ENCODE assay signal across 31 cellular contexts in genomic region chr9:6658628-6659353, GRCh38. TPM values are rescaled to one million over a fixed set of nuclear protein-coding genes. Genes with fewer than 3 reads are reported as not detected.
"Had no signal": no experiment of that assay in that cellular context is flagged by ENCODE, and none has a peak within 500 bp of the region (broad histone marks: within the 10 kb centered on the region; RNA-seq: fewer than 3 reads in every experiment).

No MANE protein-coding gene starts in this region.

- H3K36me3 Mint-ChIP-seq: activated CD8-positive, alpha-beta memory T cell treated with anti-CD3 and anti-CD28 coated beads, Interleukin-2, amount 10 ng/mL, durations not matched to agents 7 days and 5 days; activated naive CD4-positive, alpha-beta T cell treated with anti-CD3 and anti-CD28 coated beads, Interleukin-2, amount 10 ng/mL, durations not matched to agents 7 days and 5 days; activated naive CD8-positive, alpha-beta T cell had no signal

- H3K27ac Mint-ChIP-seq: activated B cell treated with CpG ODN at 0.5 μM for 24 hours; activated CD8-positive, alpha-beta memory T cell treated with anti-CD3 and anti-CD28 coated beads, Interleukin-2, amount 10 ng/mL, durations not matched to agents 7 days and 5 days; activated CD8-positive, alpha-beta T cell treated with anti-CD3 and anti-CD28 coated beads, Interleukin-2, amount 10 ng/mL, durations not matched to agents 7 days and 5 days; activated naive CD4-positive, alpha-beta T cell treated with anti-CD3 and anti-CD28 coated beads, Interleukin-2, amount 10 ng/mL, durations not matched to agents 7 days and 5 days; activated naive CD8-positive, alpha-beta T cell; activated T-cell treated with anti-CD3 and anti-CD28 coated beads, Interleukin-2, amount 50 U/mL, for 24 hours; activated T-cell treated with anti-CD3 and anti-CD28 coated beads, Interleukin-2, amount 50 U/mL, for 72 hours; dendritic cell treated with granulocyte-macrophage colony-stimulating factor and Interleukin-4, amounts not matched to agents 40 ng/mL and 50 ng/mL, for 4 days; endodermal cell had no signal

- H3K4me3 ChIP-seq: coronary artery, dorsolateral prefrontal cortex, esophagus muscularis mucosa, gastrocnemius medialis, heart left ventricle had no signal

- H3K4me1 ChIP-seq: esophagus muscularis mucosa, foreskin keratinocyte, gastrocnemius medialis, heart left ventricle had no signal

- H3K27ac ChIP-seq: brain microvascular endothelial cell, coronary artery, dorsolateral prefrontal cortex, esophagus muscularis mucosa, foreskin keratinocyte, gastrocnemius medialis, heart left ventricle had no signal

- DNase-seq: activated B cell treated with CpG ODN at 0.5 μM for 24 hours; activated CD4-positive, alpha-beta T cell treated with anti-CD3 and anti-CD28 coated beads for 48 hours; activated CD4-positive, alpha-beta T cell treated with anti-CD3 and anti-CD28 coated beads, Interleukin-2, amount 50 U/mL, for 1 hour; activated CD4-positive, alpha-beta T cell treated with anti-CD3 and anti-CD28 coated beads, Interleukin-2, amount 50 U/mL, for 48 hours; activated CD8-positive, alpha-beta memory T cell treated with anti-CD3 and anti-CD28 coated beads, Interleukin-2, amount 10 ng/mL, durations not matched to agents 7 days and 5 days; activated CD8-positive, alpha-beta memory T cell treated with anti-CD3 and anti-CD28 coated beads, Interleukin-2, amount 50 U/mL, for 4 hours; activated CD8-positive, alpha-beta T cell treated with anti-CD3 and anti-CD28 coated beads, Interleukin-2, amount 10 ng/mL, durations not matched to agents 7 days and 5 days; activated gamma-delta T cell; activated naive CD4-positive, alpha-beta T cell; activated naive CD4-positive, alpha-beta T cell treated with anti-CD3 and anti-CD28 coated beads, Interleukin-2, amount 10 ng/mL, durations not matched to agents 7 days and 5 days; activated T-cell treated with anti-CD3 and anti-CD28 coated beads, Interleukin-2, amount 50 U/mL, for 24 hours; activated T-cell treated with anti-CD3 and anti-CD28 coated beads, Interleukin-2, amount 50 U/mL, for 72 hours; amniotic stem cell; anterior cingulate cortex; brain microvascular endothelial cell; dorsolateral prefrontal cortex; effector memory CD4-positive, alpha-beta T cell; endodermal cell; erythroblast; foreskin keratinocyte; gastrocnemius medialis; heart left ventricle; T-helper 2 cell had no signal

- H3K27me3 ChIP-seq: brain microvascular endothelial cell, dorsolateral prefrontal cortex, gastrocnemius medialis had no signal

- H3K9me3 ChIP-seq: esophagus muscularis mucosa, gastrocnemius medialis, heart left ventricle had no signal

- H3K9me3 Mint-ChIP-seq: activated B cell treated with CpG ODN at 0.5 μM for 24 hours; activated naive CD4-positive, alpha-beta T cell treated with anti-CD3 and anti-CD28 coated beads, Interleukin-2, amount 10 ng/mL, durations not matched to agents 7 days and 5 days; activated T-cell treated with anti-CD3 and anti-CD28 coated beads, Interleukin-2, amount 50 U/mL, for 24 hours; activated T-cell treated with anti-CD3 and anti-CD28 coated beads, Interleukin-2, amount 50 U/mL, for 72 hours; central memory CD8-positive, alpha-beta T cell; dendritic cell treated with granulocyte-macrophage colony-stimulating factor and Interleukin-4, amounts not matched to agents 40 ng/mL and 50 ng/mL, for 4 days had no signal

- ATAC-seq: activated CD4-positive, CD25-positive, alpha-beta regulatory T cell treated with anti-CD3 and anti-CD28 coated beads, Interleukin-2, amount 50 U/mL, for 24 hours; activated CD8-positive, alpha-beta memory T cell treated with anti-CD3 and anti-CD28 coated beads, Interleukin-2, amount 10 ng/mL, durations not matched to agents 7 days and 5 days; activated CD8-positive, alpha-beta T cell treated with anti-CD3 and anti-CD28 coated beads, Interleukin-2, amount 10 ng/mL, durations not matched to agents 7 days and 5 days; activated T-cell treated with anti-CD3 and anti-CD28 coated beads, Interleukin-2, amount 50 U/mL, for 72 hours; foreskin keratinocyte; gastrocnemius medialis; heart left ventricle had no signal

- H3K4me3 Mint-ChIP-seq: activated B cell treated with CpG ODN at 0.5 μM for 24 hours; activated CD8-positive, alpha-beta memory T cell treated with anti-CD3 and anti-CD28 coated beads, Interleukin-2, amount 10 ng/mL, durations not matched to agents 7 days and 5 days; activated CD8-positive, alpha-beta T cell treated with anti-CD3 and anti-CD28 coated beads, Interleukin-2, amount 10 ng/mL, durations not matched to agents 7 days and 5 days; activated naive CD4-positive, alpha-beta T cell treated with anti-CD3 and anti-CD28 coated beads, Interleukin-2, amount 10 ng/mL, durations not matched to agents 7 days and 5 days; activated naive CD8-positive, alpha-beta T cell; activated T-cell treated with anti-CD3 and anti-CD28 coated beads, Interleukin-2, amount 50 U/mL, for 24 hours; activated T-cell treated with anti-CD3 and anti-CD28 coated beads, Interleukin-2, amount 50 U/mL, for 72 hours; central memory CD8-positive, alpha-beta T cell; dendritic cell treated with granulocyte-macrophage colony-stimulating factor and Interleukin-4, amounts not matched to agents 40 ng/mL and 50 ng/mL, for 4 days; endodermal cell had no signal

- H3K36me3 ChIP-seq: brain microvascular endothelial cell, esophagus muscularis mucosa, gastrocnemius medialis, heart left ventricle had no signal

- FAIRE-seq: astrocyte, bronchial epithelial cell had no signal

RNA-seq across cellular contexts. Expression of gene GLDC, which starts 13.3 kb away (rescaled TPM):
- total RNA-seq: bronchial epithelial cell had no signal
